In genomic region chr11:33778682-33779081, GRCh38 we compare ENCODE assay signal across 1 cellular context.
TF ChIP-seq lines count a peak whose summit lies in the region.

No MANE protein-coding gene starts in this region.

TF ChIP-seq in GM23338, 12 proteins besides CTCF, POLR2A, EP300 and RAD21 (continued from another document):
- TF ChIP-seq EZH2phosphoT487 (IDR thresholded peaks at IDR 0.05; ENCODE audit: unreplicated experiment), result no peak
- no peak for TF ChIP-seq JUNB (IDR thresholded peaks at IDR 0.05; ENCODE audit: unreplicated experiment)
